Comparison of ENCODE assay signal across 2 cellular contexts in the genomic region with DNA sequence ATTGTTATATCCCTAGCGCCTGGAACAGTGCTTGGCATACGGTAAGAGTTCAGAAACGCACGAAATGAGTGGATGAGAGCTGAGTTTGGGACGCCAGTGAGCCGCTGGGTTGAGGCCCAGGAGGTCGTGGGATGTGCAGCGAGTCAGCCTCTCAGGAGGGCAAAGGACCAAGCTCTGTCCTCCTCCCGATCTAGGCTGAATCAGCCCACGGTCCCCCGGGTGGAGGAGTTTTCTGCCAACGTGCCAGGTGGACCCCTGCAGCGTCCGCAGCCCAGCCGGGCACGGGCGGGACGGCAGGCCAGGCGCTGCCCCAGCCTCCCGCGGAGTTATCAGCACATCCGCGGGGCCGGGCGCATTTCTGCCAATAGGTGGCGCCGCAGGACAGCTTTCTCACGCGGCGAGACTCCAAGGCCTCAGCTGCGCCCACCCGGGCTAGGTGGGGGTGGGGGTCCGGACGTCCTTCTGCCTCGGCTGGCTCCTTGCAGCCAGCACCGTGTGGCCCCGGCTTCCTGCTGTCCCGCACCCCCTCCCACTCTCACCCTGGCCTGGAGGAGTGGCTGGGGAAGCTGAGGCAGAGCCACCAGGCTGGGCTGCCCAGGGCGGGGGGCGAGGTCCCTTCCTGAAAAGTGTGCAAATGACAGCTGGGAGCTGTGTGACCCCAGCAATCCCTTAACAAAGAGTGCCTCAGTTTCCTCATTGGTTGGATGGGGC.
TF ChIP-seq lines count a peak whose summit lies in the region.

No MANE protein-coding gene starts in this region.

TF ChIP-seq in IMR-90, 13 proteins besides CTCF, POLR2A, EP300 and RAD21:
- no peak for TF ChIP-seq MXI1 (IDR thresholded peaks at IDR 0.05; ENCODE audit: borderline replicate concordance, low read depth, low read length)
- TF ChIP-seq MAFK (IDR thresholded peaks at IDR 0.05; ENCODE audit: low read depth, low read length), result no peak
- TF ChIP-seq BHLHE40 (IDR thresholded peaks at IDR 0.05; ENCODE audit: low read depth, low read length), result peak; percentile 56; the same call in 1 of the 2 replicates
- TF ChIP-seq, protein P1, sequence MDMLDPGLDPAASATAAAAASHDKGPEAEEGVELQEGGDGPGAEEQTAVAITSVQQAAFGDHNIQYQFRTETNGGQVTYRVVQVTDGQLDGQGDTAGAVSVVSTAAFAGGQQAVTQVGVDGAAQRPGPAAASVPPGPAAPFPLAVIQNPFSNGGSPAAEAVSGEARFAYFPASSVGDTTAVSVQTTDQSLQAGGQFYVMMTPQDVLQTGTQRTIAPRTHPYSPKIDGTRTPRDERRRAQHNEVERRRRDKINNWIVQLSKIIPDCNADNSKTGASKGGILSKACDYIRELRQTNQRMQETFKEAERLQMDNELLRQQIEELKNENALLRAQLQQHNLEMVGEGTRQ (IDR thresholded peaks at IDR 0.05; ENCODE audit: low read depth, low read length), result no peak
- peak; percentile 49; the same call in 1 of the 2 replicates for TF ChIP-seq MAZ (IDR thresholded peaks at IDR 0.05; ENCODE audit: borderline replicate concordance, low read depth, low read length)
- TF ChIP-seq SMC3 (IDR thresholded peaks at IDR 0.05; ENCODE audit: low read depth, low read length), result peak; percentile 68

TF ChIP-seq in SK-N-SH treated with all-trans-retinoic acid at 6 μM for 48 hours, 23 proteins besides CTCF, POLR2A, EP300 and RAD21:
- TF ChIP-seq, protein P2, sequence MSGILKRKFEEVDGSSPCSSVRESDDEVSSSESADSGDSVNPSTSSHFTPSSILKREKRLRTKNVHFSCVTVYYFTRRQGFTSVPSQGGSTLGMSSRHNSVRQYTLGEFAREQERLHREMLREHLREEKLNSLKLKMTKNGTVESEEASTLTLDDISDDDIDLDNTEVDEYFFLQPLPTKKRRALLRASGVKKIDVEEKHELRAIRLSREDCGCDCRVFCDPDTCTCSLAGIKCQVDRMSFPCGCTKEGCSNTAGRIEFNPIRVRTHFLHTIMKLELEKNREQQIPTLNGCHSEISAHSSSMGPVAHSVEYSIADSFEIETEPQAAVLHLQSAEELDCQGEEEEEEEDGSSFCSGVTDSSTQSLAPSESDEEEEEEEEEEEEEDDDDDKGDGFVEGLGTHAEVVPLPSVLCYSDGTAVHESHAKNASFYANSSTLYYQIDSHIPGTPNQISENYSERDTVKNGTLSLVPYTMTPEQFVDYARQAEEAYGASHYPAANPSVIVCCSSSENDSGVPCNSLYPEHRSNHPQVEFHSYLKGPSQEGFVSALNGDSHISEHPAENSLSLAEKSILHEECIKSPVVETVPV (CRISPR knock-in tag; IDR thresholded peaks at IDR 0.05), result no peak
- TF ChIP-seq ISL1 (CRISPR knock-in tag; IDR thresholded peaks at IDR 0.05) (no peak), OSR1 (CRISPR knock-in tag; IDR thresholded peaks at IDR 0.05) (no peak), ZNF565 (CRISPR knock-in tag; conservative IDR thresholded peaks at IDR 0.05; ENCODE audit: low read depth) (no peak), ZNF8 (CRISPR knock-in tag; IDR thresholded peaks at IDR 0.05) (no peak), ZFP30 (CRISPR knock-in tag; IDR thresholded peaks at IDR 0.05) (no peak), ZNF70 (CRISPR knock-in tag; IDR thresholded peaks at IDR 0.05) (no peak), SNAI2 (CRISPR knock-in tag; IDR thresholded peaks at IDR 0.05) (no peak), PPARA (CRISPR knock-in tag; IDR thresholded peaks at IDR 0.05; ENCODE audit: borderline replicate concordance) (no peak), CSDC2 (CRISPR knock-in tag; IDR thresholded peaks at IDR 0.05) (no peak), ARNTL (CRISPR knock-in tag; IDR thresholded peaks at IDR 0.05; ENCODE audit: borderline replicate concordance, low read depth) (no peak)
- TF ChIP-seq, protein P3, sequence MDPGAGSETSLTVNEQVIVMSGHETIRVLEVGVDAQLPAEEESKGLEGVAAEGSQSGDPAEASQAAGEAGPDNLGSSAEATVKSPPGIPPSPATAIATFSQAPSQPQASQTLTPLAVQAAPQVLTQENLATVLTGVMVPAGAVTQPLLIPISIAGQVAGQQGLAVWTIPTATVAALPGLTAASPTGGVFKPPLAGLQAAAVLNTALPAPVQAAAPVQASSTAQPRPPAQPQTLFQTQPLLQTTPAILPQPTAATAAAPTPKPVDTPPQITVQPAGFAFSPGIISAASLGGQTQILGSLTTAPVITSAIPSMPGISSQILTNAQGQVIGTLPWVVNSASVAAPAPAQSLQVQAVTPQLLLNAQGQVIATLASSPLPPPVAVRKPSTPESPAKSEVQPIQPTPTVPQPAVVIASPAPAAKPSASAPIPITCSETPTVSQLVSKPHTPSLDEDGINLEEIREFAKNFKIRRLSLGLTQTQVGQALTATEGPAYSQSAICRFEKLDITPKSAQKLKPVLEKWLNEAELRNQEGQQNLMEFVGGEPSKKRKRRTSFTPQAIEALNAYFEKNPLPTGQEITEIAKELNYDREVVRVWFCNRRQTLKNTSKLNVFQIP (CRISPR knock-in tag; IDR thresholded peaks at IDR 0.05; ENCODE audit: borderline replicate concordance, low read depth), result no peak
- TF ChIP-seq, protein P4, sequence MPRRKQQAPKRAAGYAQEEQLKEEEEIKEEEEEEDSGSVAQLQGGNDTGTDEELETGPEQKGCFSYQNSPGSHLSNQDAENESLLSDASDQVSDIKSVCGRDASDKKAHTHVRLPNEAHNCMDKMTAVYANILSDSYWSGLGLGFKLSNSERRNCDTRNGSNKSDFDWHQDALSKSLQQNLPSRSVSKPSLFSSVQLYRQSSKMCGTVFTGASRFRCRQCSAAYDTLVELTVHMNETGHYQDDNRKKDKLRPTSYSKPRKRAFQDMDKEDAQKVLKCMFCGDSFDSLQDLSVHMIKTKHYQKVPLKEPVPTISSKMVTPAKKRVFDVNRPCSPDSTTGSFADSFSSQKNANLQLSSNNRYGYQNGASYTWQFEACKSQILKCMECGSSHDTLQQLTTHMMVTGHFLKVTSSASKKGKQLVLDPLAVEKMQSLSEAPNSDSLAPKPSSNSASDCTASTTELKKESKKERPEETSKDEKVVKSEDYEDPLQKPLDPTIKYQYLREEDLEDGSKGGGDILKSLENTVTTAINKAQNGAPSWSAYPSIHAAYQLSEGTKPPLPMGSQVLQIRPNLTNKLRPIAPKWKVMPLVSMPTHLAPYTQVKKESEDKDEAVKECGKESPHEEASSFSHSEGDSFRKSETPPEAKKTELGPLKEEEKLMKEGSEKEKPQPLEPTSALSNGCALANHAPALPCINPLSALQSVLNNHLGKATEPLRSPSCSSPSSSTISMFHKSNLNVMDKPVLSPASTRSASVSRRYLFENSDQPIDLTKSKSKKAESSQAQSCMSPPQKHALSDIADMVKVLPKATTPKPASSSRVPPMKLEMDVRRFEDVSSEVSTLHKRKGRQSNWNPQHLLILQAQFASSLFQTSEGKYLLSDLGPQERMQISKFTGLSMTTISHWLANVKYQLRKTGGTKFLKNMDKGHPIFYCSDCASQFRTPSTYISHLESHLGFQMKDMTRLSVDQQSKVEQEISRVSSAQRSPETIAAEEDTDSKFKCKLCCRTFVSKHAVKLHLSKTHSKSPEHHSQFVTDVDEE (CRISPR knock-in tag; IDR thresholded peaks at IDR 0.05), result no peak
